Comparison of ENCODE assay signal across 8 cellular contexts in genomic region chr5:181188700-181189362, GRCh38. TPM values are rescaled to one million over a fixed set of nuclear protein-coding genes. Genes with fewer than 3 reads are reported as not detected.
A peak's percentile ranks its signal among the peaks of the same experiment; 100 is the strongest.
DNase-seq lines count a peak whose midpoint lies in the region; ATAC-seq and TF ChIP-seq lines count a peak whose summit lies in the region.

No MANE protein-coding gene starts in this region.

- no peak for TF ChIP-seq POLR2A in ovary (IDR thresholded peaks at IDR 0.05)

- WGBS in ovary, 3 donors = 0 to 1% (median 0%) methylated on average over 35 of the region's 35 CpGs

- H3K9me3 ChIP-seq in ovary = no peaks in the 10 kb centered on the region
- H3K9me3 ChIP-seq in upper lobe of right lung = no peaks in the 10 kb centered on the region

- DNase-seq in Ammon's horn (ENCODE audit: low spot score) (peak; percentile 83), LHCN-M2 (ENCODE audit: low read depth) (peak; percentile 77), activated T-helper 1 cell treated with Interleukin-2 at 50 U/mL for 16 hours (ENCODE audit: low read depth) (peak; percentile 49), foreskin keratinocyte (peak in 1 of 2 donors; percentile 76), ovary (peak; percentile 67 to 85 (median 80)), upper lobe of right lung (peak; percentile 76)

- H3K27ac ChIP-seq in foreskin keratinocyte (no peak overlapping the region), ovary (peak overlapping the region; percentile 66 to 91), upper lobe of right lung (peak overlapping the region; percentile 84)

- no peaks in the 10 kb centered on the region for H3K36me3 ChIP-seq in ovary
- no peaks in the 10 kb centered on the region for H3K36me3 ChIP-seq in upper lobe of right lung

- intact Hi-C loops in ovary (cut with DNase I) (loop anchor here in 3 of 4 donors (1.0 to 10.0 kb wide), 4 partner anchors 33 to 404 kb away; partner anchors contain the start of genes TRIM41 (in 1 of the 3) and TRIM52 (in 1 of the 3)), upper lobe of right lung (cut with DNase I) (no loop called here)

- TF ChIP-seq CTCF in foreskin keratinocyte (conservative IDR thresholded peaks at IDR 0.05) (peak; percentile 13), ovary (IDR thresholded peaks at IDR 0.05) (no peak), upper lobe of right lung (IDR thresholded peaks at IDR 0.05) (no peak)

- H3K4me3 ChIP-seq in ovary (peak overlapping the region; percentile 79), upper lobe of right lung (peak overlapping the region; percentile 76)

- H3K27me3 ChIP-seq in foreskin keratinocyte (no peaks in the 10 kb centered on the region), ovary (no peaks in the 10 kb centered on the region), upper lobe of right lung (no peaks in the 10 kb centered on the region)

- H3K4me1 ChIP-seq in foreskin keratinocyte (no peaks in the 10 kb centered on the region), ovary (ENCODE audit: insufficient read depth) (peaks cover 5% of the 10 kb centered on the region), upper lobe of right lung (peaks cover 4% of the 10 kb centered on the region)

- ATAC-seq in foreskin keratinocyte (peak; percentile 0), upper lobe of right lung (peak; percentile 1), HG03196 (IDR thresholded peaks at IDR 0.05; ENCODE audit: unreplicated experiment) (no peak), HG02973 (IDR thresholded peaks at IDR 0.05; ENCODE audit: unreplicated experiment) (no peak)

- TF ChIP-seq EP300 in ovary (IDR thresholded peaks at IDR 0.05) = no peak

RNA-seq across cellular contexts. Expression of gene TRIM7, which starts 16.2 kb away (rescaled TPM):
- total RNA-seq in LHCN-M2 (2014; rRNA removed) = 1.5 and 1.6 TPM in 2 replicates
- polyA plus RNA-seq in LHCN-M2 (2012) = 2.4 TPM
- 33.3 and 37.6 TPM in 2 replicates for total RNA-seq in foreskin keratinocyte
- polyA plus RNA-seq in foreskin keratinocyte = 36.7 and 39.0 TPM in 2 replicates
- 1 to 10 TPM in 2 of 7 donors, under 1 TPM in 5; 0.34 to 2.9 (median 0.93) TPM for total RNA-seq in ovary
- polyA plus RNA-seq in ovary = under 1 TPM; 0.45 to 0.82 TPM
- 4.9 TPM for total RNA-seq in upper lobe of right lung

RNA-seq across cellular contexts. Expression of gene TRIM41, which starts 34.2 kb away (rescaled TPM):
- total RNA-seq in LHCN-M2 (2014; rRNA removed) = 14.4 and 18.8 TPM in 2 replicates
- 22.9 TPM for polyA plus RNA-seq in LHCN-M2 (2012)
- 17.5 and 17.9 TPM in 2 replicates for total RNA-seq in foreskin keratinocyte
- 15.6 and 17.3 TPM in 2 replicates for polyA plus RNA-seq in foreskin keratinocyte
- 10 to 100 TPM in 6 of 7 donors, 1 to 10 TPM in 1; 8.2 to 22.7 (median 17.6) TPM for total RNA-seq in ovary
- 10 to 100 TPM; 11.1 to 13.2 TPM for polyA plus RNA-seq in ovary
- 26.9 TPM for total RNA-seq in upper lobe of right lung

RNA-seq across cellular contexts. Expression of gene OR2V2, which starts 41.4 kb away (rescaled TPM):
- not detected in 2 replicates for total RNA-seq in LHCN-M2 (2014; rRNA removed)
- not detected for polyA plus RNA-seq in LHCN-M2 (2012)
- total RNA-seq in foreskin keratinocyte = not detected in 2 replicates
- not detected in 2 replicates for polyA plus RNA-seq in foreskin keratinocyte
- total RNA-seq in ovary = under 1 TPM in 1 of 7 donors, not detected in 6; 0.80 TPM
- not detected for polyA plus RNA-seq in ovary
- total RNA-seq in upper lobe of right lung = not detected

RNA-seq across cellular contexts. Expression of gene RACK1, which starts 54.9 kb away (rescaled TPM):
- 2,805 and 3,118 TPM in 2 replicates for total RNA-seq in LHCN-M2 (2014; rRNA removed)
- polyA plus RNA-seq in LHCN-M2 (2012) = 3,165 TPM
- total RNA-seq in foreskin keratinocyte = 3,025 and 3,078 TPM in 2 replicates
- polyA plus RNA-seq in foreskin keratinocyte = 2,685 and 2,690 TPM in 2 replicates
- total RNA-seq in ovary = 1,000 to 10,000 TPM; 2,570 to 4,531 (median 3,203) TPM
- polyA plus RNA-seq in ovary = 1,000 to 10,000 TPM; 2,702 to 4,895 TPM
- 1,155 TPM for total RNA-seq in upper lobe of right lung

RNA-seq across cellular contexts. Expression of gene OR2V1, which starts 57.9 kb away (rescaled TPM):
- total RNA-seq in LHCN-M2 (2014; rRNA removed) = not detected in 2 replicates
- not detected for polyA plus RNA-seq in LHCN-M2 (2012)
- total RNA-seq in foreskin keratinocyte = not detected in 2 replicates
- polyA plus RNA-seq in foreskin keratinocyte = not detected in 2 replicates
- total RNA-seq in ovary = not detected
- not detected for polyA plus RNA-seq in ovary
- not detected for total RNA-seq in upper lobe of right lung

Comparison
In these comparisons a context has a peak if more than half of its experiments do, and no peak if none do; other contexts are left out.
1. ATAC-seq: peak in foreskin keratinocyte (single experiment) and upper lobe of right lung (single experiment); none in HG03196 (single experiment) and HG02973 (single experiment).